In genomic region chr17:74156878-74157277, GRCh38 we compare ENCODE assay signal across 1 cellular context.
TF ChIP-seq lines count a peak whose summit lies in the region.

No MANE protein-coding gene starts in this region.

TF ChIP-seq in K562, 482 proteins besides CTCF, POLR2A, EP300 and RAD21 (continued from another document):
- TF ChIP-seq MAX (CRISPR knock-in tag; IDR thresholded peaks at IDR 0.05) (no peak), ZNF561 (CRISPR knock-in tag; conservative IDR thresholded peaks at IDR 0.05) (no peak), TFE3 (CRISPR knock-in tag; IDR thresholded peaks at IDR 0.05) (peak; percentile 88)
